5 cellular contexts compared by ENCODE assay signal in genomic region chr17:21745385-21746054, GRCh38. TPM values are rescaled to one million over a fixed set of nuclear protein-coding genes. Genes with fewer than 3 reads are reported as not detected.
"Had no signal": no experiment of that assay in that cellular context is flagged by ENCODE, and none has a peak within 500 bp of the region (broad histone marks: within the 10 kb centered on the region; RNA-seq: fewer than 3 reads in every experiment).

No MANE protein-coding gene starts in this region.

RNA-seq across cellular contexts. Expression of gene KCNJ18, which starts 53.2 kb away (rescaled TPM):
- total RNA-seq: M059J, Peyer's patch, Right ventricle myocardium superior, SJSA1 had no signal
- polyA plus RNA-seq: SK-N-SH had no signal
